8 cellular contexts compared by ENCODE assay signal in genomic region chr11:10829139-10829538, GRCh38.
"Had no signal": no experiment of that assay in that cellular context is flagged by ENCODE, and none has a peak within 500 bp of the region (broad histone marks: within the 10 kb centered on the region; RNA-seq: fewer than 3 reads in every experiment).

No MANE protein-coding gene starts in this region.

- H3K4me1 Mint-ChIP-seq: GM23338, H9 had no signal

- H3K4me3 ChIP-seq: GM23338 had no signal

- ATAC-seq: GM23338, HepG2 had no signal

- H3K27me3 Mint-ChIP-seq: IgD-negative memory B cell had no signal

- H3K27ac Mint-ChIP-seq: GM23338, HFFc6, IgD-negative memory B cell had no signal

- DNase-seq: H9, HCEC 1CT, HFFc6, KG1 had no signal

- H3K27ac ChIP-seq: HL-60 had no signal

- H3K9me3 Mint-ChIP-seq: GM23338, HFFc6, IgD-negative memory B cell had no signal

- H3K4me3 Mint-ChIP-seq: GM23338, H9, HFFc6, IgD-negative memory B cell had no signal
